ENCODE assay signal across 12 cellular contexts in genomic region chr15:39075756-39076341, GRCh38.
"Had no signal": no experiment of that assay in that cellular context is flagged by ENCODE, and none has a peak within 500 bp of the region (broad histone marks: within the 10 kb centered on the region; RNA-seq: fewer than 3 reads in every experiment).

No MANE protein-coding gene starts in this region.

- H3K4me1 ChIP-seq: adrenal gland, vagina had no signal

- H3K9me3 ChIP-seq: adrenal gland, sigmoid colon, tibial nerve, vagina had no signal

- DNase-seq: activated CD4-positive, alpha-beta T cell treated with anti-CD3 and anti-CD28 coated beads for 36 hours; activated CD4-positive, alpha-beta T cell treated with anti-CD3 and anti-CD28 coated beads, Interleukin-2, amount 50 U/mL, for 48 hours; activated gamma-delta T cell; adrenal gland; effector CD8-positive, alpha-beta T cell; mesendoderm; naive thymus-derived CD4-positive, alpha-beta T cell; sigmoid colon; stimulated activated CD4-positive, alpha-beta T cell treated with anti-CD3 and anti-CD28 coated beads, Interleukin-1b, Interleukin-23, amount 100 ng/mL, for 48 hours had no signal

- H3K27ac ChIP-seq: adrenal gland, cardiac muscle cell, vagina had no signal

- H3K4me3 ChIP-seq: adrenal gland, cardiac muscle cell, sigmoid colon, tibial nerve, vagina had no signal

- H3K36me3 ChIP-seq: adrenal gland, cardiac muscle cell, sigmoid colon, tibial nerve, vagina had no signal

- H3K27me3 ChIP-seq: adrenal gland, cardiac muscle cell, sigmoid colon, tibial nerve, vagina had no signal
